Comparison of ENCODE assay signal across 8 cellular contexts in genomic region chr6:86856937-86857563, GRCh38.
DNase-seq lines count a peak whose midpoint lies in the region; ATAC-seq and TF ChIP-seq lines count a peak whose summit lies in the region.

No MANE protein-coding gene starts in this region.

- POLR2A ChIA-PET in naive thymus-derived CD8-positive, alpha-beta T cell (lab: Charles Lee), result no interaction called here

- no peak overlapping the region for H3K9ac ChIP-seq in mesenchymal stem cell (ENCODE audit: low read length)

- no peak overlapping the region for H3K4ac ChIP-seq in mesenchymal stem cell (ENCODE audit: low read depth in 1 of 2, low read length in 2 of 2)

- H3K4me2 ChIP-seq in mesenchymal stem cell (ENCODE audit: low read length, poor library complexity, severe bottlenecking), result no peak overlapping the region

- no peak overlapping the region for H2BK120ac ChIP-seq in mesenchymal stem cell (ENCODE audit: low read depth, low read length)

- H3K27me3 ChIP-seq in right atrium auricular region (no peaks in the 10 kb centered on the region), body of pancreas (no peaks in the 10 kb centered on the region), mesenchymal stem cell (ENCODE audit: control insufficient read depth in 1 of 2, insufficient read depth in 1 of 2, low read length in 2 of 2) (no peaks in the 10 kb centered on the region)

- H3K23ac ChIP-seq in mesenchymal stem cell (ENCODE audit: low read length in 2 of 2), result no peak overlapping the region

- no peaks in the 10 kb centered on the region for H3K4me1 Mint-ChIP-seq in naive thymus-derived CD8-positive, alpha-beta T cell
- no peaks in the 10 kb centered on the region for H3K4me1 Mint-ChIP-seq in T-helper 17 cell

- ATAC-seq in left cardiac atrium, result no peak
- peak; percentile 67 for ATAC-seq in HG02798 (IDR thresholded peaks at IDR 0.05; ENCODE audit: poor library complexity, unreplicated experiment)
- peak; percentile 64 for ATAC-seq in body of pancreas
- no peak for ATAC-seq in naive thymus-derived CD8-positive, alpha-beta T cell
- ATAC-seq in T-helper 17 cell, result no peak

- H4K8ac ChIP-seq in mesenchymal stem cell (ENCODE audit: low read length), result no peak overlapping the region

- H2BK15ac ChIP-seq in mesenchymal stem cell (ENCODE audit: low read depth, poor library complexity, severe bottlenecking), result no peak overlapping the region

- no peak overlapping the region for H3K14ac ChIP-seq in mesenchymal stem cell (ENCODE audit: low read length in 2 of 2)

- no peaks in the 10 kb centered on the region for H3K79me1 ChIP-seq in mesenchymal stem cell (replicated peaks; ENCODE audit: low read length, poor library complexity, severe bottlenecking)

- H3K27ac ChIP-seq in right atrium auricular region (no peak overlapping the region), body of pancreas (no peak overlapping the region), mesenchymal stem cell (ENCODE audit: low read length, poor library complexity, severe bottlenecking) (no peak overlapping the region)

- DNase-seq in right atrium auricular region (ENCODE audit: low spot score), result no peak
- no peak for DNase-seq in left cardiac atrium
- peak; percentile 52 to 79 for DNase-seq in NCI-H526 (lab: John Stamatoyannopoulos, UW)
- DNase-seq in body of pancreas, result peak; percentile 43 to 56 (median 48)
- DNase-seq in mesenchymal stem cell, result peak; percentile 31
- no peak for DNase-seq in naive thymus-derived CD8-positive, alpha-beta T cell
- DNase-seq in T-helper 17 cell, result no peak

- TF ChIP-seq CTCF in right atrium auricular region (IDR thresholded peaks at IDR 0.05) (peak; percentile 51 to 67), body of pancreas (IDR thresholded peaks at IDR 0.05) (peak; percentile 30 to 71 (median 67))

- intact Hi-C loops in left cardiac atrium (cut with DNase I), result loop anchor here in 1 of 2 donors (5.0 kb wide), 2 partner anchors 935 to 1100 kb away; no protein-coding TSS in a partner anchor
- intact Hi-C loops in body of pancreas (cut with DNase I), result no loop called here

- no peak overlapping the region for H2BK5ac ChIP-seq in mesenchymal stem cell (ENCODE audit: low read depth, low read length, poor library complexity, severe bottlenecking)

- H3K4me1 ChIP-seq in right atrium auricular region (no peaks in the 10 kb centered on the region), body of pancreas (no peaks in the 10 kb centered on the region), mesenchymal stem cell (ENCODE audit: control insufficient read depth, insufficient read depth, low read depth, low read length) (no peaks in the 10 kb centered on the region)

- H3K18ac ChIP-seq in mesenchymal stem cell (ENCODE audit: low read depth in 1 of 2, low read length in 2 of 2), result no peak overlapping the region

- H3K27me3 Mint-ChIP-seq in naive thymus-derived CD8-positive, alpha-beta T cell, result peaks cover 0 to 5% (median 0%) of the 10 kb centered on the region in 5 donors
- H3K27me3 Mint-ChIP-seq in T-helper 17 cell, result peaks cover 4% of the 10 kb centered on the region

- H3K9me3 ChIP-seq in right atrium auricular region (no peaks in the 10 kb centered on the region), body of pancreas (no peaks in the 10 kb centered on the region), mesenchymal stem cell (ENCODE audit: control insufficient read depth, low read length) (no peaks in the 10 kb centered on the region), T-helper 17 cell (ENCODE audit: control insufficient read depth, low read length, poor library complexity, severe bottlenecking) (no peaks in the 10 kb centered on the region)

- no peak for TF ChIP-seq POLR2A in body of pancreas (IDR thresholded peaks at IDR 0.05)

- H2AK5ac ChIP-seq in mesenchymal stem cell (ENCODE audit: low read length, severe bottlenecking), result no peak overlapping the region

- H3K27ac Mint-ChIP-seq in naive thymus-derived CD8-positive, alpha-beta T cell, result no peak overlapping the region
- no peak overlapping the region for H3K27ac Mint-ChIP-seq in T-helper 17 cell

- H3K9me3 Mint-ChIP-seq in naive thymus-derived CD8-positive, alpha-beta T cell, result peaks cover 0 to 2% (median 0%) of the 10 kb centered on the region in 9 donors

- no peak overlapping the region for H2BK12ac ChIP-seq in mesenchymal stem cell (ENCODE audit: low read length in 2 of 2)

- no peak overlapping the region for H4K91ac ChIP-seq in mesenchymal stem cell (ENCODE audit: low read length)

- H3K36me3 ChIP-seq in right atrium auricular region, result no peaks in the 10 kb centered on the region
- H3K36me3 ChIP-seq in body of pancreas (replicated peaks in 1 of 2; ENCODE audit: insufficient read depth in 1 of 2, low read depth in 2 of 2), result no peaks in the 10 kb centered on the region
- no peaks in the 10 kb centered on the region for H3K36me3 ChIP-seq in mesenchymal stem cell (ENCODE audit: control insufficient read depth in 1 of 2, insufficient read depth in 2 of 2, low read depth in 1 of 2, low read length in 2 of 2)

- 16 to 19% methylated on average over 3 of the region's 3 CpGs for WGBS in body of pancreas, 2 donors
- 21% methylated on average over 3 of the region's 3 CpGs for WGBS in mesenchymal stem cell

- H3K36me3 Mint-ChIP-seq in naive thymus-derived CD8-positive, alpha-beta T cell, result no peaks in the 10 kb centered on the region
- no peaks in the 10 kb centered on the region for H3K36me3 Mint-ChIP-seq in T-helper 17 cell (ENCODE audit: low read depth)

- no peak overlapping the region for H3K4me3 ChIP-seq in right atrium auricular region
- no peak overlapping the region for H3K4me3 ChIP-seq in body of pancreas
- H3K4me3 ChIP-seq in mesenchymal stem cell (ENCODE audit: insufficient read depth in 1 of 2, low read depth in 1 of 2, low read length in 2 of 2), result no peak overlapping the region

- no peak overlapping the region for H3K4me3 Mint-ChIP-seq in naive thymus-derived CD8-positive, alpha-beta T cell
- no peak overlapping the region for H3K4me3 Mint-ChIP-seq in T-helper 17 cell

- no peak overlapping the region for H2AFZ ChIP-seq in mesenchymal stem cell (ENCODE audit: low read depth, low read length)

Comparison
In these comparisons a context has a peak if more than half of its experiments do, and no peak if none do; other contexts are left out.
1. DNase-seq: peak in NCI-H526 (2 of 2), body of pancreas (4 of 4) and mesenchymal stem cell (single experiment); none in right atrium auricular region (single experiment), left cardiac atrium (single experiment), naive thymus-derived CD8-positive, alpha-beta T cell (0 of 10) and T-helper 17 cell (0 of 3).
2. ATAC-seq: peak in HG02798 (single experiment) and body of pancreas (single experiment); none in left cardiac atrium (0 of 2), naive thymus-derived CD8-positive, alpha-beta T cell (0 of 2) and T-helper 17 cell (single experiment).